34 cellular contexts compared by ENCODE assay signal in the genomic region with DNA sequence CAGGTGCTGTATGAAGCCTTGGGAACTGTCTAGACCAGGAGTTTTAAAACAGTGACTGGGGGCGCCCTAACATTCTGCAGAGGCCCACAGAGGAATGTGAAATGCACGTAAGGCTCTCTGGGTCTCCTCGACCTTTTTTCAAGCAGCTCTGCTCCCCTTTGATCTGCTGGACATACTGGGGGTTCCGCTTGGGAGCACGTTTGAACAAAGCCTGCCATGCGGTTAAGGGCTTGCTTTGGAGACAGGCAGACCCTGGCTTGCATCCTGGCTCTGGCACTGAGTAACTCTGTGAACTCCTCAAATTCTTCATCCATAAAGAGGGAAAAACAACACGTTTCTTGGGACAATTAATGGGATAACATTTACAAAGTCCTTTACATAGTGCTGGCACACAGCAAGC. TPM values are rescaled to one million over a fixed set of nuclear protein-coding genes. Genes with fewer than 3 reads are reported as not detected.
"Had no signal": no experiment of that assay in that cellular context is flagged by ENCODE, and none has a peak within 500 bp of the region (broad histone marks: within the 10 kb centered on the region; RNA-seq: fewer than 3 reads in every experiment).

No MANE protein-coding gene starts in this region.

- H3K4me1 ChIP-seq: adrenal gland, body of pancreas, foreskin keratinocyte, gastrocnemius medialis had no signal

- H3K4me3 Mint-ChIP-seq: activated B cell treated with CpG ODN at 0.5 μM for 24 hours; activated CD8-positive, alpha-beta T cell treated with anti-CD3 and anti-CD28 coated beads for 36 hours; activated naive CD4-positive, alpha-beta T cell treated with anti-CD3 and anti-CD28 coated beads for 36 hours; activated naive CD4-positive, alpha-beta T cell treated with anti-CD3 and anti-CD28 coated beads, Interleukin-2, amount 50 U/mL, for 24 hours; activated naive CD8-positive, alpha-beta T cell treated with anti-CD3 and anti-CD28 coated beads for 36 hours; activated naive CD8-positive, alpha-beta T cell treated with anti-CD3 and anti-CD28 coated beads, Interleukin-2, amount 50 U/mL, for 24 hours; activated T-helper 1 cell treated with anti-CD3 and anti-CD28 coated beads, Interleukin-12 subunit alpha, Interleukin-12 subunit beta, Interleukin-2, Interleukin-4 antibody, amounts not matched to agents 30 ng/mL and 10 ng/mL and 1 ng/mL, durations not matched to agents 14 hours and 24 hours and 36 hours; effector memory CD8-positive, alpha-beta T cell; T-helper 17 cell; T-helper 2 cell treated with Interferon-gamma antibody and Interleukin-4, amounts not matched to agents 5 μg/mL and 100 μg/mL, for 36 hours had no signal

- H3K4me3 ChIP-seq: adrenal gland, body of pancreas, esophagus muscularis mucosa, gastrocnemius medialis had no signal

- H3K36me3 ChIP-seq: adrenal gland, WERI-Rb-1 had no signal

- H3K27ac ChIP-seq: adrenal gland, body of pancreas, esophagus muscularis mucosa, foreskin keratinocyte, gastrocnemius medialis, WERI-Rb-1 had no signal

- H3K9me3 Mint-ChIP-seq: activated B cell treated with CpG ODN at 0.5 μM for 24 hours; activated CD8-positive, alpha-beta T cell treated with anti-CD3 and anti-CD28 coated beads for 36 hours; activated naive CD4-positive, alpha-beta T cell treated with anti-CD3 and anti-CD28 coated beads for 36 hours; activated naive CD4-positive, alpha-beta T cell treated with anti-CD3 and anti-CD28 coated beads, Interleukin-2, amount 50 U/mL, for 24 hours; activated naive CD8-positive, alpha-beta T cell treated with anti-CD3 and anti-CD28 coated beads for 36 hours; activated naive CD8-positive, alpha-beta T cell treated with anti-CD3 and anti-CD28 coated beads, Interleukin-2, amount 50 U/mL, for 24 hours; activated T-helper 1 cell treated with anti-CD3 and anti-CD28 coated beads, Interleukin-12 subunit alpha, Interleukin-12 subunit beta, Interleukin-2, Interleukin-4 antibody, amounts not matched to agents 30 ng/mL and 10 ng/mL and 1 ng/mL, durations not matched to agents 14 hours and 24 hours and 36 hours; activated T-helper 2 cell treated with anti-CD3 and anti-CD28 coated beads, Interferon-gamma antibody, Interleukin-2, Interleukin-4, amounts not matched to agents 10 μg/mL and 5 μg/mL and 100 μg/mL, durations not matched to agents 14 hours and 24 hours and 36 hours; effector memory CD8-positive, alpha-beta T cell; T-helper 2 cell treated with Interferon-gamma antibody and Interleukin-4, amounts not matched to agents 5 μg/mL and 100 μg/mL, for 36 hours had no signal

- DNase-seq: activated B cell treated with CpG ODN at 0.5 μM for 24 hours; activated CD4-positive, alpha-beta T cell treated with anti-CD3 and anti-CD28 coated beads for 48 hours; activated CD4-positive, alpha-beta T cell treated with anti-CD3 and anti-CD28 coated beads, Interleukin-2, amount 50 U/mL, for 1 hour; activated CD4-positive, alpha-beta T cell treated with anti-CD3 and anti-CD28 coated beads, Interleukin-2, amount 50 U/mL, for 48 hours; activated CD8-positive, alpha-beta memory T cell treated with anti-CD3 and anti-CD28 coated beads for 24 hours; activated CD8-positive, alpha-beta T cell treated with anti-CD3 and anti-CD28 coated beads for 36 hours; activated effector memory CD4-positive, alpha-beta T cell treated with anti-CD3 and anti-CD28 coated beads, Interleukin-2, amount 50 U/mL, for 16 hours; activated naive CD4-positive, alpha-beta T cell treated with anti-CD3 and anti-CD28 coated beads for 36 hours; activated naive CD8-positive, alpha-beta T cell treated with anti-CD3 and anti-CD28 coated beads for 36 hours; activated naive CD8-positive, alpha-beta T cell treated with anti-CD3 and anti-CD28 coated beads, Interleukin-2, amount 50 U/mL, for 24 hours; activated T-cell treated with anti-CD3 and anti-CD28 coated beads, Interleukin-2, amount 50 U/mL, for 1 hour; activated T-cell treated with anti-CD3 and anti-CD28 coated beads, Interleukin-2, amount 50 U/mL, for 48 hours; adrenal gland; amygdala; aorta; body of pancreas; caudate nucleus; cortex of kidney; dermis blood vessel endothelial cell; effector CD4-positive, alpha-beta T cell; effector memory CD8-positive, alpha-beta T cell; erythroblast; foreskin keratinocyte; gastrocnemius medialis; T-helper 1 cell; T-helper 17 cell; T1000; WERI-Rb-1 had no signal

- H3K4me1 Mint-ChIP-seq: activated B cell treated with CpG ODN at 0.5 μM for 24 hours; activated naive CD4-positive, alpha-beta T cell treated with anti-CD3 and anti-CD28 coated beads, Interleukin-2, amount 50 U/mL, for 24 hours; activated naive CD8-positive, alpha-beta T cell treated with anti-CD3 and anti-CD28 coated beads for 36 hours; activated naive CD8-positive, alpha-beta T cell treated with anti-CD3 and anti-CD28 coated beads, Interleukin-2, amount 50 U/mL, for 24 hours; T-helper 17 cell had no signal

- ATAC-seq: activated CD4-positive, CD25-positive, alpha-beta regulatory T cell treated with anti-CD3 and anti-CD28 coated beads, Interleukin-2, amount 50 U/mL, for 24 hours; activated CD8-positive, alpha-beta T cell treated with anti-CD3 and anti-CD28 coated beads for 36 hours; activated naive CD8-positive, alpha-beta T cell treated with anti-CD3 and anti-CD28 coated beads, Interleukin-2, amount 50 U/mL, for 24 hours; body of pancreas; effector memory CD8-positive, alpha-beta T cell; foreskin keratinocyte; gastrocnemius medialis; T-helper 17 cell had no signal

- H3K27ac Mint-ChIP-seq: activated B cell treated with CpG ODN at 0.5 μM for 24 hours; activated CD8-positive, alpha-beta T cell treated with anti-CD3 and anti-CD28 coated beads for 36 hours; activated naive CD4-positive, alpha-beta T cell treated with anti-CD3 and anti-CD28 coated beads for 36 hours; activated naive CD4-positive, alpha-beta T cell treated with anti-CD3 and anti-CD28 coated beads, Interleukin-2, amount 50 U/mL, for 24 hours; activated naive CD8-positive, alpha-beta T cell treated with anti-CD3 and anti-CD28 coated beads for 36 hours; activated naive CD8-positive, alpha-beta T cell treated with anti-CD3 and anti-CD28 coated beads, Interleukin-2, amount 50 U/mL, for 24 hours; activated T-helper 1 cell treated with anti-CD3 and anti-CD28 coated beads, Interleukin-12 subunit alpha, Interleukin-12 subunit beta, Interleukin-2, Interleukin-4 antibody, amounts not matched to agents 30 ng/mL and 10 ng/mL and 1 ng/mL, durations not matched to agents 14 hours and 24 hours and 36 hours; activated T-helper 2 cell treated with anti-CD3 and anti-CD28 coated beads, Interferon-gamma antibody, Interleukin-2, Interleukin-4, amounts not matched to agents 10 μg/mL and 5 μg/mL and 100 μg/mL, durations not matched to agents 14 hours and 24 hours and 36 hours; effector memory CD8-positive, alpha-beta T cell; T-helper 17 cell; T-helper 2 cell treated with Interferon-gamma antibody and Interleukin-4, amounts not matched to agents 5 μg/mL and 100 μg/mL, for 36 hours had no signal

- H3K27me3 ChIP-seq: adrenal gland, body of pancreas, esophagus muscularis mucosa, gastrocnemius medialis had no signal

- H3K9me3 ChIP-seq: adrenal gland, body of pancreas, esophagus muscularis mucosa, gastrocnemius medialis had no signal

- H3K36me3 Mint-ChIP-seq: activated naive CD4-positive, alpha-beta T cell treated with anti-CD3 and anti-CD28 coated beads, Interleukin-2, amount 50 U/mL, for 24 hours; activated naive CD8-positive, alpha-beta T cell treated with anti-CD3 and anti-CD28 coated beads for 36 hours had no signal

RNA-seq across cellular contexts. Expression of gene BEND7, which starts 7.8 kb away (rescaled TPM):
- total RNA-seq: activated B cell treated with CpG ODN at 0.5 μM for 24 hours; activated CD8-positive, alpha-beta T cell treated with anti-CD3 and anti-CD28 coated beads for 36 hours; activated naive CD4-positive, alpha-beta T cell treated with anti-CD3 and anti-CD28 coated beads for 36 hours; activated naive CD8-positive, alpha-beta T cell treated with anti-CD3 and anti-CD28 coated beads for 36 hours; activated T-helper 1 cell treated with anti-CD3 and anti-CD28 coated beads, Interleukin-12 subunit alpha, Interleukin-12 subunit beta, Interleukin-2, Interleukin-4 antibody, amounts not matched to agents 30 ng/mL and 10 ng/mL and 1 ng/mL, durations not matched to agents 14 hours and 24 hours and 36 hours; activated T-helper 2 cell treated with anti-CD3 and anti-CD28 coated beads, Interferon-gamma antibody, Interleukin-2, Interleukin-4, amounts not matched to agents 10 μg/mL and 5 μg/mL and 100 μg/mL, durations not matched to agents 14 hours and 24 hours and 36 hours had no signal
